ENCODE assay signal across 7 cellular contexts in genomic region chr5:161001142-161001541, GRCh38.
ATAC-seq lines count a peak whose summit lies in the region.

No MANE protein-coding gene starts in this region.

- ATAC-seq in GM18498 (IDR thresholded peaks at IDR 0.05; ENCODE audit: unreplicated experiment), result peak; percentile 59
- peak; percentile 73 for ATAC-seq in GM18858 (IDR thresholded peaks at IDR 0.05; ENCODE audit: unreplicated experiment)
- peak; percentile 54 for ATAC-seq in GM19035 (IDR thresholded peaks at IDR 0.05; ENCODE audit: unreplicated experiment)
- peak; percentile 73 for ATAC-seq in GM21526 (IDR thresholded peaks at IDR 0.05; ENCODE audit: low FRiP score, unreplicated experiment)
- peak; percentile 42 for ATAC-seq in HG02642 (IDR thresholded peaks at IDR 0.05; ENCODE audit: poor library complexity, unreplicated experiment)
- peak; percentile 60 for ATAC-seq in HG03103 (IDR thresholded peaks at IDR 0.05; ENCODE audit: low read depth, unreplicated experiment)
- peak; percentile 75 for ATAC-seq in HG03520 (IDR thresholded peaks at IDR 0.05; ENCODE audit: unreplicated experiment)

Comparison
In these comparisons a context has a peak if more than half of its experiments do, and no peak if none do; other contexts are left out.
1. Peak in every context shown above with its lines: ATAC-seq.